Comparison of ENCODE assay signal across 15 cellular contexts in genomic region chr20:56564526-56564925, GRCh38. TPM values are rescaled to one million over a fixed set of nuclear protein-coding genes. Genes with fewer than 3 reads are reported as not detected.
"Had no signal": no experiment of that assay in that cellular context is flagged by ENCODE, and none has a peak within 500 bp of the region (broad histone marks: within the 10 kb centered on the region; RNA-seq: fewer than 3 reads in every experiment).

No MANE protein-coding gene starts in this region.

RNA-seq across cellular contexts. Expression of gene FAM209B, which starts 31.5 kb away (rescaled TPM):
- total RNA-seq: epithelial cell of proximal tubule, fibroblast of villous mesenchyme, gastrocnemius medialis, glomerular endothelial cell, left ventricle myocardium superior, myocyte, osteocyte, right atrium auricular region, sciatic nerve, stomach, subcutaneous adipose tissue, temporal lobe, urinary bladder had no signal

RNA-seq across cellular contexts. Expression of gene FAM209A, which starts 40.0 kb away (rescaled TPM):
- total RNA-seq: endodermal cell, epithelial cell of proximal tubule, fibroblast of villous mesenchyme, gastrocnemius medialis, glomerular endothelial cell, left ventricle myocardium superior, myocyte, right atrium auricular region, sciatic nerve, smooth muscle cell, temporal lobe, urinary bladder had no signal
